20 cellular contexts compared by ENCODE assay signal in genomic region chr1:172678990-172679772, GRCh38. TPM values are rescaled to one million over a fixed set of nuclear protein-coding genes. Genes with fewer than 3 reads are reported as not detected.
DNase-seq lines count a peak whose midpoint lies in the region; ATAC-seq and TF ChIP-seq lines count a peak whose summit lies in the region.
"Had no signal": no experiment of that assay in that cellular context is flagged by ENCODE, and none has a peak within 500 bp of the region (broad histone marks: within the 10 kb centered on the region; RNA-seq: fewer than 3 reads in every experiment).

No MANE protein-coding gene starts in this region.

- H3K27ac Mint-ChIP-seq in MCF 10A (ENCODE audit: low read depth, unreplicated experiment) = no peak overlapping the region
- H3K27ac Mint-ChIP-seq: activated T-cell treated with anti-CD3 and anti-CD28 coated beads, Interleukin-2, amount 50 U/mL, for 24 hours had no signal

- no peaks in the 10 kb centered on the region for H3K27me3 Mint-ChIP-seq in MCF 10A (ENCODE audit: insufficient read depth, unreplicated experiment)

- H3K27me3 ChIP-seq in mammary epithelial cell (ENCODE audit: insufficient read depth, low read length) (no peaks in the 10 kb centered on the region), transverse colon (no peaks in the 10 kb centered on the region), psoas muscle (ENCODE audit: insufficient read depth in 3 of 3, low read length in 2 of 3) (no peaks in the 10 kb centered on the region), esophagus squamous epithelium (no peaks in the 10 kb centered on the region)
- H3K27me3 ChIP-seq: adrenal gland, Peyer's patch had no signal

- intact Hi-C loops in mammary epithelial cell (cut with micrococcal nuclease) = no loop called here
- intact Hi-C loops in MCF 10A (cut with micrococcal nuclease) = no loop called here
- intact Hi-C loops in transverse colon (cut with DNase I; ENCODE audit: low total_unique reads) = no loop called here
- intact Hi-C loops in psoas muscle (cut with DNase I) = no loop called here
- intact Hi-C loops in esophagus squamous epithelium (cut with DNase I) = no loop called here

- H3K27ac ChIP-seq in mammary epithelial cell (ENCODE audit: insufficient read depth, low read depth, low read length) (no peak overlapping the region), transverse colon (no peak overlapping the region), psoas muscle (no peak overlapping the region), esophagus squamous epithelium (no peak overlapping the region)
- H3K27ac ChIP-seq: adrenal gland, Peyer's patch had no signal

- H3K4me3 Mint-ChIP-seq in MCF 10A (ENCODE audit: unreplicated experiment) = no peak overlapping the region
- H3K4me3 Mint-ChIP-seq: activated T-cell treated with anti-CD3 and anti-CD28 coated beads, Interleukin-2, amount 50 U/mL, for 24 hours had no signal

- H3K9me3 Mint-ChIP-seq in MCF 10A (ENCODE audit: unreplicated experiment) = no peaks in the 10 kb centered on the region

- H3K4me3 ChIP-seq in mammary epithelial cell (replicated peaks in 1 of 3; ENCODE audit: insufficient read depth in 1 of 3, low read depth in 2 of 3, low read length in 3 of 3) = no peak overlapping the region
- no peak overlapping the region for H3K4me3 ChIP-seq in transverse colon
- no peak overlapping the region for H3K4me3 ChIP-seq in psoas muscle
- H3K4me3 ChIP-seq in esophagus squamous epithelium = no peak overlapping the region
- H3K4me3 ChIP-seq: adrenal gland, Peyer's patch had no signal

- H3K36me3 ChIP-seq in mammary epithelial cell (ENCODE audit: insufficient read depth, low read length) (no peaks in the 10 kb centered on the region), transverse colon (no peaks in the 10 kb centered on the region), psoas muscle (ENCODE audit: insufficient read depth in 1 of 2, low read depth in 1 of 2) (no peaks in the 10 kb centered on the region), esophagus squamous epithelium (no peaks in the 10 kb centered on the region)
- H3K36me3 ChIP-seq: adrenal gland, Peyer's patch had no signal

- no peaks in the 10 kb centered on the region for H3K36me3 Mint-ChIP-seq in MCF 10A (ENCODE audit: insufficient read depth, unreplicated experiment)

- H3K79me2 ChIP-seq in mammary epithelial cell (ENCODE audit: insufficient read depth, low read length) = no peaks in the 10 kb centered on the region

- no peak overlapping the region for H3K9ac ChIP-seq in mammary epithelial cell (ENCODE audit: insufficient read depth, low read length)

- dilution Hi-C loops in mammary epithelial cell (cut with HindIII; ENCODE audit: low sequenced_read_pairs) = no loop called here

- no peak for TF ChIP-seq POLR2A in transverse colon (IDR thresholded peaks at IDR 0.05)
- TF ChIP-seq POLR2A in esophagus squamous epithelium (IDR thresholded peaks at IDR 0.05) = no peak

- H3K4me1 ChIP-seq in mammary epithelial cell (ENCODE audit: insufficient read depth, low read length) = peaks cover 3% of the 10 kb centered on the region
- H3K4me1 ChIP-seq in transverse colon = peaks cover 0 to 7% (median 2%) of the 10 kb centered on the region in 4 donors
- H3K4me1 ChIP-seq in psoas muscle = no peaks in the 10 kb centered on the region
- no peaks in the 10 kb centered on the region for H3K4me1 ChIP-seq in esophagus squamous epithelium
- H3K4me1 ChIP-seq: adrenal gland, Peyer's patch had no signal

- H4K20me1 ChIP-seq in mammary epithelial cell (ENCODE audit: insufficient read depth, low read length) = no peaks in the 10 kb centered on the region

- H2AFZ ChIP-seq in mammary epithelial cell (ENCODE audit: low read depth, low read length) = peak overlapping the region; percentile 47

- TF ChIP-seq CTCF in mammary epithelial cell (conservative IDR thresholded peaks at IDR 0.05 in 1 of 2, IDR thresholded peaks at IDR 0.05 in 1 of 2; ENCODE audit: extremely low read depth in 1 of 2, insufficient read depth in 1 of 2, low read depth in 1 of 2, low read length in 2 of 2) (no peak), MCF 10A (IDR thresholded peaks at IDR 0.05; ENCODE audit: unreplicated experiment) (no peak), transverse colon (IDR thresholded peaks at IDR 0.05) (no peak), psoas muscle (IDR thresholded peaks at IDR 0.05) (no peak), esophagus squamous epithelium (IDR thresholded peaks at IDR 0.05) (no peak)

- no peak for TF ChIP-seq EP300 in transverse colon (IDR thresholded peaks at IDR 0.05; ENCODE audit: low read depth)

- BruUV-seq in mammary epithelial cell (replicated peaks; lab: Mats Ljungman, UMichigan) = no TSS peak
- BruUV-seq in MCF 10A (replicated peaks; lab: Mats Ljungman, UMichigan) = no TSS peak

- in situ Hi-C loops in mammary epithelial cell (cut with MboI; ENCODE audit: low sequenced_read_pairs in 2 of 2) (no loop called here), transverse colon (cut with MboI; ENCODE audit: low pct_ligation_motif_present in 1 of 4, low pct_unique_long_range_greater_than_20kb in 1 of 4, low sequenced_read_pairs in 3 of 4) (no loop called here)

- H3K4me2 ChIP-seq in mammary epithelial cell (ENCODE audit: insufficient read depth, low read depth, low read length) = no peak overlapping the region

- H3K9me3 ChIP-seq in mammary epithelial cell (replicated peaks; ENCODE audit: insufficient read depth, low read length) (no peaks in the 10 kb centered on the region), transverse colon (no peaks in the 10 kb centered on the region), psoas muscle (no peaks in the 10 kb centered on the region), esophagus squamous epithelium (peaks cover 0 to 7% (median 6%) of the 10 kb centered on the region in 3 donors)
- H3K9me3 ChIP-seq: adrenal gland, Peyer's patch had no signal

- H3K4me1 Mint-ChIP-seq in MCF 10A (ENCODE audit: insufficient read depth, unreplicated experiment) = no peaks in the 10 kb centered on the region

- CTCF ChIA-PET in mammary epithelial cell (lab: Charles Lee; ENCODE audit: low non-redundant PET) = no interaction called here
- CTCF ChIA-PET in MCF 10A (lab: Yijun Ruan, JAX) = interaction anchor here (0.6 to 1.7 kb wide), 3 partner anchors 16 to 41 kb away, joined by 3 to 5 read pairs (median 3); no protein-coding TSS in a partner anchor

- ATAC-seq in psoas muscle (no peak), GM21825 (IDR thresholded peaks at IDR 0.05; ENCODE audit: unreplicated experiment) (no peak)

- 38% methylated on average over 6 of the region's 6 CpGs for WGBS in mammary epithelial cell (ENCODE audit: low coverage, missing lambda C conversion rate)
- 31 to 44% methylated on average over 4 to 6 of the region's 6 CpGs for WGBS in transverse colon (ENCODE audit: low coverage in 1 of 2), 2 donors
- WGBS in psoas muscle, 3 donors = 26 to 30% (median 28%) methylated on average over 6 of the region's 6 CpGs
- WGBS in esophagus squamous epithelium, 2 donors = 35 to 56% methylated on average over 6 of the region's 6 CpGs

- POLR2A ChIA-PET in MCF 10A (lab: Yijun Ruan, JAX) = interaction anchor here (1.3 kb wide), 1 partner anchor 27 kb away, joined by 3 read pairs; no protein-coding TSS in a partner anchor

- DNase-seq in mammary epithelial cell = no peak
- DNase-seq in MCF 10A (ENCODE audit: unreplicated experiment) = no peak
- peak; percentile 2 for DNase-seq in NCI-H2171 (lab: John Stamatoyannopoulos, UW)
- peak; percentile 30 for DNase-seq in dermis blood vessel endothelial cell
- DNase-seq in transverse colon = peak; percentile 33
- DNase-seq in psoas muscle = no peak
- DNase-seq in esophagus squamous epithelium (lab: John Stamatoyannopoulos, UW) = no peak
- DNase-seq: activated CD4-positive, alpha-beta T cell treated with anti-CD3 and anti-CD28 coated beads for 1 hour; activated T-cell treated with anti-CD3 and anti-CD28 coated beads, Interleukin-2, amount 50 U/mL, for 24 hours; adrenal gland; DMS79 treated with DMSO at 0.1 percent for 48 hours; head of caudate nucleus; NCI-H345; stimulated activated CD4-positive, alpha-beta T cell treated with anti-CD3 and anti-CD28 coated beads, Interleukin-12 subunit alpha, Interleukin-12 subunit beta, amount 100 ng/mL, for 4 hours; substantia nigra had no signal

RNA-seq across cellular contexts. Expression of gene FASLG, which starts 20.3 kb away (rescaled TPM):
- not detected for total RNA-seq in mammary epithelial cell
- polyA plus RNA-seq in mammary epithelial cell = not detected
- not detected for polyA minus RNA-seq in mammary epithelial cell
- not detected in 2 replicates for total RNA-seq in MCF 10A (2022)
- total RNA-seq in dermis blood vessel endothelial cell = not detected in 2 replicates
- total RNA-seq in transverse colon = 1 to 10 TPM in 1 of 4 donors, under 1 TPM in 1, not detected in 2; 0.68 to 2.2 TPM
- total RNA-seq in psoas muscle = under 1 TPM in 1 of 4 donors, not detected in 3; 0.17 TPM
- polyA plus RNA-seq in psoas muscle = not detected
- under 1 TPM in 3 of 4 donors, not detected in 1; 0.15 to 0.57 (median 0.21) TPM for total RNA-seq in esophagus squamous epithelium
- total RNA-seq: cerebellum, M059J, myocyte had no signal

Comparison
In these comparisons a context has a peak if more than half of its experiments do, and no peak if none do; other contexts are left out.
1. DNase-seq: peak in NCI-H2171 (single experiment), dermis blood vessel endothelial cell (single experiment) and transverse colon (single experiment); none in mammary epithelial cell (single experiment), MCF 10A (single experiment), psoas muscle (0 of 2) and esophagus squamous epithelium (single experiment).